In the genomic region with DNA sequence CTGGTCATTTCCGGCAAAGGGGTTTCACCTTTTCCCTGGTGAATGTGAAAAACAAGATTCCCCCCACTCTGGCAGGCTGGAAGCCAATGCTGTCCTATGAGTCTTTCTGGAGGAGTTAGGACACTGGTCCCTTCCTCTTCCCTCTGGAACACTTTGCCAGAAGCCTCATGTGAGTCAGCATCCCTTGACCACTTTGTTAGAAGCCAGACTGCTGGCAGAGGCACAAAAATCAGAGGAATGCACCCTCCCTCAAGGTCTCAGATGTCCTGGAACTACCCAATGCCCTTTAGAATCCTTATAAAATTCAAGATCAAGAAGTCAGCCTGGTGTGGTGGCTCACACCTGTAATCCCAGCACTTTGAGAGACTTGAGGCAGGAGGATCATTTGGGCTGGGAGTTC, we compare ENCODE assay signal across 9 cellular contexts. TPM values are rescaled to one million over a fixed set of nuclear protein-coding genes. Genes with fewer than 3 reads are reported as not detected.
DNase-seq lines count a peak whose midpoint lies in the region; ATAC-seq and TF ChIP-seq lines count a peak whose summit lies in the region.
"Had no signal": no experiment of that assay in that cellular context is flagged by ENCODE, and none has a peak within 500 bp of the region (broad histone marks: within the 10 kb centered on the region; RNA-seq: fewer than 3 reads in every experiment).

No MANE protein-coding gene starts in this region.

- peaks cover 53% of the 10 kb centered on the region for H3K4me1 ChIP-seq in GM23248 (ENCODE audit: insufficient read depth)

- no peaks in the 10 kb centered on the region for H3K9me3 Mint-ChIP-seq in naive thymus-derived CD8-positive, alpha-beta T cell
- no peaks in the 10 kb centered on the region for H3K9me3 Mint-ChIP-seq in activated CD4-positive, alpha-beta T cell treated with anti-CD3 and anti-CD28 coated beads for 36 hours (ENCODE audit: low read depth)

- TF ChIP-seq CTCF in astrocyte of the cerebellum (IDR thresholded peaks at IDR 0.05; ENCODE audit: low read depth, low read length, missing control alignments) = no peak

- H3K27me3 Mint-ChIP-seq in naive thymus-derived CD8-positive, alpha-beta T cell = peaks cover 0 to 12% (median 5%) of the 10 kb centered on the region in 5 donors
- H3K27me3 Mint-ChIP-seq in activated CD4-positive, alpha-beta T cell treated with anti-CD3 and anti-CD28 coated beads for 36 hours = peaks cover 7% of the 10 kb centered on the region

- H3K27ac ChIP-seq in GM23248 (peak overlapping the region; percentile 90), skin epidermis (peak overlapping the region in 12 of 21 experiments; percentile 10 to 77 (median 52))

- peaks cover 0 to 1% (median 0%) of the 10 kb centered on the region in 3 donors for H3K36me3 Mint-ChIP-seq in naive thymus-derived CD8-positive, alpha-beta T cell
- H3K36me3 Mint-ChIP-seq in activated CD4-positive, alpha-beta T cell treated with anti-CD3 and anti-CD28 coated beads for 36 hours (ENCODE audit: low read depth) = no peaks in the 10 kb centered on the region

- H3F3A ChIP-seq in GM23248 (ENCODE audit: insufficient read depth) = peaks cover 63% of the 10 kb centered on the region

- in situ Hi-C loops in GM23248 (cut with MboI) = no loop called here
- in situ Hi-C loops in astrocyte of the cerebellum (cut with HindIII; ENCODE audit: low sequenced_read_pairs) = loop anchor here (5.0 kb wide), 1 partner anchor 33 kb away; no protein-coding TSS in a partner anchor

- ATAC-seq in naive thymus-derived CD8-positive, alpha-beta T cell = no peak
- ATAC-seq in activated CD4-positive, alpha-beta T cell treated with anti-CD3 and anti-CD28 coated beads for 36 hours = no peak

- 0% methylated on average over 1 of the region's 1 CpG for WGBS in GM23248 (ENCODE audit: low coverage in 1 of 2, low lambda C conversion rate in 2 of 2, missing lambda C conversion rate in 2 of 2), 2 experiments

- H3K9me2 ChIP-seq in GM23248 (ENCODE audit: insufficient read depth) = no peaks in the 10 kb centered on the region

- peaks cover 70% of the 10 kb centered on the region for H3K79me2 ChIP-seq in GM23248 (ENCODE audit: insufficient read depth)

- H3K9me3 ChIP-seq in GM23248 (ENCODE audit: low read depth) = no peaks in the 10 kb centered on the region

- H4K20me1 ChIP-seq in GM23248 (ENCODE audit: insufficient read depth) = no peaks in the 10 kb centered on the region

- POLR2A ChIA-PET in naive thymus-derived CD8-positive, alpha-beta T cell (lab: Charles Lee) = no interaction called here
- POLR2A ChIA-PET in activated CD4-positive, alpha-beta T cell treated with anti-CD3 and anti-CD28 coated beads for 36 hours (lab: Charles Lee) = no interaction called here

- H3K27ac Mint-ChIP-seq in naive thymus-derived CD8-positive, alpha-beta T cell = no peak overlapping the region
- H3K27ac Mint-ChIP-seq in activated CD4-positive, alpha-beta T cell treated with anti-CD3 and anti-CD28 coated beads for 36 hours = no peak overlapping the region

- H2AFZ ChIP-seq in GM23248 = no peak overlapping the region

- no peak overlapping the region for H3K4me3 Mint-ChIP-seq in naive thymus-derived CD8-positive, alpha-beta T cell
- no peak overlapping the region for H3K4me3 Mint-ChIP-seq in activated CD4-positive, alpha-beta T cell treated with anti-CD3 and anti-CD28 coated beads for 36 hours

- no peaks in the 10 kb centered on the region for H3K4me1 Mint-ChIP-seq in naive thymus-derived CD8-positive, alpha-beta T cell
- H3K4me1 Mint-ChIP-seq in activated CD4-positive, alpha-beta T cell treated with anti-CD3 and anti-CD28 coated beads for 36 hours = no peaks in the 10 kb centered on the region

- H3K36me3 ChIP-seq in GM23248 (ENCODE audit: low read depth) = 0 out of 2 replicates have a peak, but pooled peaks cover 7% of the 10 kb centered on the region

- no peaks in the 10 kb centered on the region for H3K27me3 ChIP-seq in GM23248 (replicated peaks; ENCODE audit: insufficient read depth)

- H3K9ac ChIP-seq in GM23248 = peak overlapping the region; percentile 43

- H3K4me3 ChIP-seq in GM23248 (peak overlapping the region; percentile 36; the same call in 1 of the 2 replicates), astrocyte of the cerebellum (ENCODE audit: low read depth, low read length) (no peak overlapping the region), skin epidermis (no peak overlapping the region)

- DNase-seq in GM23248 = peak; percentile 97
- peak; percentile 97 for DNase-seq in astrocyte of the cerebellum (ENCODE audit: low read depth)
- peak; percentile 82 for DNase-seq in hepatic stellate cell (ENCODE audit: low spot score)
- no peak for DNase-seq in naive thymus-derived CD8-positive, alpha-beta T cell
- DNase-seq in activated CD4-positive, alpha-beta T cell treated with anti-CD3 and anti-CD28 coated beads for 36 hours = no peak
- no peak for DNase-seq in NCI-H2227 treated with DMSO at 0.1 percent for 48 hours (lab: John Stamatoyannopoulos, UW)
- no peak for DNase-seq in activated naive CD4-positive, alpha-beta T cell (lab: John Stamatoyannopoulos, UW)
- DNase-seq: retina had no signal

- CTCF ChIA-PET in activated CD4-positive, alpha-beta T cell treated with anti-CD3 and anti-CD28 coated beads for 36 hours (lab: Charles Lee) = no interaction called here

- intact Hi-C loops in activated CD4-positive, alpha-beta T cell treated with anti-CD3 and anti-CD28 coated beads for 36 hours (cut with DNase I, micrococcal nuclease) = no loop called here

- H3K4me2 ChIP-seq in GM23248 (ENCODE audit: unreplicated experiment) = peak overlapping the region; percentile 70

RNA-seq across cellular contexts. Expression of gene ITGB5, which starts 26.6 kb away (rescaled TPM):
- 383 and 523 TPM in 2 replicates for total RNA-seq in GM23248 (2014; rRNA removed; shearing (Covaris generic))
- polyA plus RNA-seq in GM23248 (2016; fragmentation: Nextera tagmentation; extraction: Ambion mirVana) = 33.9 and 39.4 TPM in 2 replicates
- total RNA-seq in naive thymus-derived CD8-positive, alpha-beta T cell = 1 to 10 TPM; 1.4 to 2.8 TPM
- polyA plus RNA-seq in naive thymus-derived CD8-positive, alpha-beta T cell = under 1 TPM in 2 of 3 donors, not detected in 1; 0.27 to 0.46 TPM
- total RNA-seq in activated CD4-positive, alpha-beta T cell treated with anti-CD3 and anti-CD28 coated beads for 36 hours = under 1 TPM; 0.57 to 0.72 TPM

Comparison
In these comparisons a context has a peak if more than half of its experiments do, and no peak if none do; other contexts are left out.
1. DNase-seq: peak in GM23248 (single experiment), astrocyte of the cerebellum (single experiment) and hepatic stellate cell (single experiment); none in naive thymus-derived CD8-positive, alpha-beta T cell (0 of 10), activated CD4-positive, alpha-beta T cell treated with anti-CD3 and anti-CD28 coated beads for 36 hours (single experiment), NCI-H2227 treated with DMSO at 0.1 percent for 48 hours (single experiment) and activated naive CD4-positive, alpha-beta T cell (0 of 4).
2. RNA of gene ITGB5, which starts 26.6 kb away (total RNA-seq): 383 to 523 TPM in GM23248; 1.4 to 2.8 TPM in naive thymus-derived CD8-positive, alpha-beta T cell and 0.57 to 0.72 TPM in activated CD4-positive, alpha-beta T cell treated with anti-CD3 and anti-CD28 coated beads for 36 hours; every median in the first group is over 100 times any median in the second.